26 cellular contexts compared by ENCODE assay signal in the genomic region with DNA sequence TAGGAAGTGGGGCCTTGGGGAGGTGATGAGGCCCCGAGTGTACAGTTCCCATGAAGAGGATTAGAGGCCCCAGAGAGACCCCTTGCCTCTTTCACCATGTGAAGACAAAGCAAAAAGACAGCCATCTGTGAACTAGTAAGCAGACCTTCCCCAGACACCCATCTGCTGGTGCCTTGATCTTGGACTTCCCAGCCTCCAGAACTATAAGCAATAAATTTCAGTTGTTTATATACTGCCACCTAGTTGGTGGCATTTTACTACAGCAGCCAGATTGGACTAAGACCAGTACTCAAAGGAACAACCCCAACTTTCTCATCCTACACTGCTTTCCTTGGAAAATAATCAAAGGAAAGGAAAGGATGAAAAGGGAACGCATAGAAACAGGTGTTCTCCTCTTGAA. TPM values are rescaled to one million over a fixed set of nuclear protein-coding genes. Genes with fewer than 3 reads are reported as not detected.
"Had no signal": no experiment of that assay in that cellular context is flagged by ENCODE, and none has a peak within 500 bp of the region (broad histone marks: within the 10 kb centered on the region; RNA-seq: fewer than 3 reads in every experiment).

No MANE protein-coding gene starts in this region.

- H2AFZ ChIP-seq: parathyroid adenoma had no signal

- H3K27me3 ChIP-seq: left lung, transverse colon had no signal

- H3K27ac ChIP-seq: left lung, parathyroid adenoma, transverse colon had no signal

- H3K4me3 ChIP-seq: left lung, lung, smooth muscle cell, transverse colon had no signal

- DNase-seq: activated CD4-positive, alpha-beta T cell treated with anti-CD3 and anti-CD28 coated beads for 1 hour; activated CD4-positive, alpha-beta T cell treated with anti-CD3 and anti-CD28 coated beads, Interleukin-2, amount 50 U/mL, for 1 hour; activated CD8-positive, alpha-beta T cell treated with anti-CD3 and anti-CD28 coated beads, Interleukin-2, amount 10 ng/mL, durations not matched to agents 7 days and 5 days; activated gamma-delta T cell; activated naive CD4-positive, alpha-beta T cell treated with anti-CD3 and anti-CD28 coated beads, Interleukin-2, amount 50 U/mL, for 16 hours; activated naive CD8-positive, alpha-beta T cell treated with anti-CD3 and anti-CD28 coated beads, Interleukin-2, amount 50 U/mL, for 24 hours; cerebellar nuclear complex; effector CD8-positive, alpha-beta T cell; erythroblast; foreskin fibroblast; immature natural killer cell; kidney glomerular epithelial cell; left lung; naive B cell; nucleus accumbens; stimulated activated CD4-positive, alpha-beta T cell treated with anti-CD3 and anti-CD28 coated beads, Interleukin-2, amount 100 ng/mL, for 48 hours; stimulated activated CD8-positive, alpha-beta memory T cell treated with anti-CD3 and anti-CD28 coated beads, Interleukin-4, amount 100 ng/mL, for 48 hours; stimulated activated naive B cell treated with anti-CD40 and anti-IgM and Interleukin-4, amounts not matched to agents 10 μg/mL and 1 μg/mL and 100 μg/mL, for 72 hours; transverse colon had no signal

- H3K4me3 Mint-ChIP-seq: activated CD8-positive, alpha-beta T cell treated with anti-CD3 and anti-CD28 coated beads, Interleukin-2, amount 10 ng/mL, durations not matched to agents 7 days and 5 days; activated naive CD8-positive, alpha-beta T cell treated with anti-CD3 and anti-CD28 coated beads, Interleukin-2, amount 50 U/mL, for 24 hours; activated T-helper 1 cell treated with anti-CD3 and anti-CD28 coated beads, Interleukin-12 subunit alpha, Interleukin-12 subunit beta, Interleukin-2, Interleukin-4 antibody, amounts not matched to agents 30 ng/mL and 10 ng/mL and 1 ng/mL, durations not matched to agents 14 hours and 24 hours and 36 hours; immature natural killer cell; naive B cell; stimulated activated naive B cell treated with anti-CD40 and anti-IgM and Interleukin-4, amounts not matched to agents 10 μg/mL and 1 μg/mL and 100 μg/mL, for 72 hours had no signal

- H3K4me1 ChIP-seq: left lung, parathyroid adenoma, transverse colon had no signal

- H3K9me3 ChIP-seq: left lung, transverse colon had no signal

- H3K79me2 ChIP-seq: parathyroid adenoma had no signal

- H3K27ac Mint-ChIP-seq: activated CD8-positive, alpha-beta T cell treated with anti-CD3 and anti-CD28 coated beads, Interleukin-2, amount 10 ng/mL, durations not matched to agents 7 days and 5 days; activated naive CD8-positive, alpha-beta T cell treated with anti-CD3 and anti-CD28 coated beads, Interleukin-2, amount 50 U/mL, for 24 hours; activated T-helper 1 cell treated with anti-CD3 and anti-CD28 coated beads, Interleukin-12 subunit alpha, Interleukin-12 subunit beta, Interleukin-2, Interleukin-4 antibody, amounts not matched to agents 30 ng/mL and 10 ng/mL and 1 ng/mL, durations not matched to agents 14 hours and 24 hours and 36 hours; immature natural killer cell; stimulated activated naive B cell treated with anti-CD40 and anti-IgM and Interleukin-4, amounts not matched to agents 10 μg/mL and 1 μg/mL and 100 μg/mL, for 72 hours had no signal

- H3K27me3 Mint-ChIP-seq: activated naive CD8-positive, alpha-beta T cell treated with anti-CD3 and anti-CD28 coated beads, Interleukin-2, amount 50 U/mL, for 24 hours had no signal

- H3K9me3 Mint-ChIP-seq: activated naive CD8-positive, alpha-beta T cell treated with anti-CD3 and anti-CD28 coated beads, Interleukin-2, amount 50 U/mL, for 24 hours; activated T-helper 1 cell treated with anti-CD3 and anti-CD28 coated beads, Interleukin-12 subunit alpha, Interleukin-12 subunit beta, Interleukin-2, Interleukin-4 antibody, amounts not matched to agents 30 ng/mL and 10 ng/mL and 1 ng/mL, durations not matched to agents 14 hours and 24 hours and 36 hours; immature natural killer cell had no signal

- H3K36me3 Mint-ChIP-seq: immature natural killer cell; stimulated activated naive B cell treated with anti-CD40 and anti-IgM and Interleukin-4, amounts not matched to agents 10 μg/mL and 1 μg/mL and 100 μg/mL, for 72 hours had no signal

- H3K36me3 ChIP-seq: left lung, transverse colon had no signal

- H3K4me1 Mint-ChIP-seq: activated naive CD8-positive, alpha-beta T cell treated with anti-CD3 and anti-CD28 coated beads, Interleukin-2, amount 50 U/mL, for 24 hours; immature natural killer cell had no signal

- ATAC-seq: activated CD8-positive, alpha-beta T cell treated with anti-CD3 and anti-CD28 coated beads, Interleukin-2, amount 10 ng/mL, durations not matched to agents 7 days and 5 days; activated naive CD8-positive, alpha-beta T cell treated with anti-CD3 and anti-CD28 coated beads, Interleukin-2, amount 50 U/mL, for 24 hours; left lung; sciatic nerve; stimulated activated naive B cell treated with anti-CD40 and anti-IgM and Interleukin-4, amounts not matched to agents 10 μg/mL and 1 μg/mL and 100 μg/mL, for 72 hours had no signal

- H3K4me2 ChIP-seq: smooth muscle cell had no signal

RNA-seq across cellular contexts. Expression of a gene that starts 27.9 kb away (rescaled TPM):
- total RNA-seq: activated CD8-positive, alpha-beta T cell treated with anti-CD3 and anti-CD28 coated beads, Interleukin-2, amount 10 ng/mL, durations not matched to agents 7 days and 5 days; activated T-helper 1 cell treated with anti-CD3 and anti-CD28 coated beads, Interleukin-12 subunit alpha, Interleukin-12 subunit beta, Interleukin-2, Interleukin-4 antibody, amounts not matched to agents 30 ng/mL and 10 ng/mL and 1 ng/mL, durations not matched to agents 14 hours and 24 hours and 36 hours; left lung; mesenteric fat pad; sciatic nerve had no signal
- polyA plus RNA-seq: immature natural killer cell had no signal

RNA-seq across cellular contexts. Expression of a gene that starts 59.7 kb away (rescaled TPM):
- total RNA-seq: transverse colon had no signal
- polyA plus RNA-seq: immature natural killer cell, neural cell had no signal
